Comparison of ENCODE assay signal across 29 cellular contexts in the genomic region with DNA sequence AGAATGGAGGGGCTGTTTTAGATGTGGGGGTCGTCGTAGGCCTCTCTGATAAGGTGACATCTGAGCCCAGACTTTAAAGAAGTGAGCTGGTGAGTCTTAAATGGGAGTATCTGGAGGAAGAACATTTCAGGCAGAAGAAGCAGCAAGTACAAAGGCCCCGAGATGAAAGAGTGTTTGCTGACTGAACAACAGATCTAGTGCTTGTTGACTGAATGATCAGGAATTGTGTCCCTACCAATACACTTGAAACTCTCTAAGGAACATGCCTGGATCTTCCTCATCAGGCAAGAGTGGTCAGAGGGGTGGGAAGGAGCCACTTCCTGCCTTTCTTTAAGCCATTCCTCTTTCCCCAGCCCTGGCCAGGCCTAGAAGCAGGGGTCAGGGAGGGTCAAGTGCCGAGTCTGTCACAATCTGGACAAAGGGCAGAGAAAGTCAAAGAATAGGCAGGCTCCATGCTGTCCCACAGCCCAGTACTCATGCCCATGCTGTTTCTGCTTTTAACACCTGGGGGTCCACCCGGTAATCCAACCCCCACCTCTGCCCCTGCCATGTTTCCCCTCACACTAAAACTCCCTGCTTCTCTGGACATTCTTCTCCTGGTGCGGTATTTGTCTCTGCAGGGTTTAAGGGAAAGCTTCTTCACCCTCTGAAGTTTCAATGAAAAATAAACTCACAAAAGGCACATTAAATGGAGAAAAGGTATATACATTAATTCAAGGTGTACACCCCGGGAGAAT. TPM values are rescaled to one million over a fixed set of nuclear protein-coding genes. Genes with fewer than 3 reads are reported as not detected.
DNase-seq lines count a peak whose midpoint lies in the region; ATAC-seq, FAIRE-seq and TF ChIP-seq lines count a peak whose summit lies in the region.
"Had no signal": no experiment of that assay in that cellular context is flagged by ENCODE, and none has a peak within 500 bp of the region (broad histone marks: within the 10 kb centered on the region; RNA-seq: fewer than 3 reads in every experiment).

No MANE protein-coding gene starts in this region.

- no peak for TF ChIP-seq RAD21 in HepG2 (CRISPR knock-in tag; IDR thresholded peaks at IDR 0.05)

- WGBS in HepG2 (ENCODE audit: low lambda C conversion rate), result 4% methylated on average over 7 of the region's 7 CpGs

- no peak overlapping the region for H2AFZ ChIP-seq in HepG2 (ENCODE audit: low read length)

- H3K36me3 ChIP-seq in HepG2 (replicated peaks in 1 of 2; ENCODE audit: control insufficient read depth in 1 of 2, insufficient read depth in 2 of 2, low read length in 2 of 2), result no peaks in the 10 kb centered on the region
- no peaks in the 10 kb centered on the region for H3K36me3 ChIP-seq in skeletal muscle tissue (ENCODE audit: control insufficient read depth in 3 of 3, insufficient read depth in 3 of 3, low read length in 3 of 3)
- no peaks in the 10 kb centered on the region for H3K36me3 ChIP-seq in CD8-positive, alpha-beta T cell (ENCODE audit: insufficient read depth, low read length)
- H3K36me3 ChIP-seq: colonic mucosa, neutrophil, SJSA1, uterus had no signal

- TF ChIP-seq EP300 in HepG2 (IDR thresholded peaks at IDR 0.05; ENCODE audit: low read depth in 2 of 2, low read length in 2 of 2) (peak in 1 of 2 experiments; percentile 66; a peak in 2 of 4 replicates), HepG2 (CRISPR knock-in tag; IDR thresholded peaks at IDR 0.05; ENCODE audit: borderline replicate concordance) (no peak)

- peaks cover 19% of the 10 kb centered on the region for H3K79me2 ChIP-seq in HepG2 (ENCODE audit: insufficient read depth, low read length)

- peak overlapping the region; percentile 84 for H3K27ac Mint-ChIP-seq in dendritic cell treated with granulocyte-macrophage colony-stimulating factor and Interleukin-4, amounts not matched to agents 40 ng/mL and 50 ng/mL, for 4 days
- no peak overlapping the region for H3K27ac Mint-ChIP-seq in CD8-positive, alpha-beta T cell
- H3K27ac Mint-ChIP-seq: activated B cell treated with CpG ODN at 0.5 μM for 24 hours; activated naive CD8-positive, alpha-beta T cell treated with anti-CD3 and anti-CD28 coated beads, Interleukin-2, amount 10 ng/mL, durations not matched to agents 7 days and 5 days; activated T-helper 1 cell treated with anti-CD3 and anti-CD28 coated beads, Interleukin-12 subunit alpha, Interleukin-12 subunit beta, Interleukin-2, Interleukin-4 antibody, amounts not matched to agents 30 ng/mL and 10 ng/mL and 1 ng/mL, durations not matched to agents 14 hours and 24 hours and 36 hours; stimulated activated naive B cell treated with anti-CD40 and anti-IgM and Interleukin-4, amounts not matched to agents 10 μg/mL and 1 μg/mL and 100 μg/mL, for 72 hours had no signal

- H3K9ac ChIP-seq in HepG2 (ENCODE audit: insufficient read depth, low read depth, low read length) (peak overlapping the region; percentile 47), skeletal muscle tissue (ENCODE audit: low read depth in 1 of 3, low read length in 3 of 3) (no peak overlapping the region)

- peak overlapping the region; percentile 88 for H3K27ac ChIP-seq in HepG2 (ENCODE audit: extremely low read length, insufficient read depth, low read length)
- H3K27ac ChIP-seq in skeletal muscle tissue (ENCODE audit: low read depth, low read length), result peak overlapping the region; percentile 28
- no peak overlapping the region for H3K27ac ChIP-seq in CD8-positive, alpha-beta T cell (ENCODE audit: low read depth, low read length)
- H3K27ac ChIP-seq: colonic mucosa, neutrophil, SJSA1, uterus had no signal

- TF ChIP-seq POLR2A in HepG2 (IDR thresholded peaks at IDR 0.05; ENCODE audit: insufficient read depth in 1 of 2, low read depth in 2 of 2, low read length in 2 of 2), result no peak

- no peak for TF ChIP-seq CTCF in HepG2 (CRISPR knock-in tag; IDR thresholded peaks at IDR 0.05)
- no peak for TF ChIP-seq CTCF in CD8-positive, alpha-beta T cell (IDR thresholded peaks at IDR 0.05)

- POLR2A ChIA-PET in HepG2 (lab: Yijun Ruan, JAX), result interaction anchor here (0.7 kb wide), 1 partner anchor 9 kb away, joined by 3 read pairs; no protein-coding TSS in a partner anchor
- POLR2A ChIA-PET in CD8-positive, alpha-beta T cell (lab: Charles Lee), result no interaction called here

- H3K4me3 Mint-ChIP-seq in dendritic cell treated with granulocyte-macrophage colony-stimulating factor and Interleukin-4, amounts not matched to agents 40 ng/mL and 50 ng/mL, for 4 days, result peak overlapping the region; percentile 6
- H3K4me3 Mint-ChIP-seq in CD8-positive, alpha-beta T cell, result no peak overlapping the region
- H3K4me3 Mint-ChIP-seq: activated B cell treated with CpG ODN at 0.5 μM for 24 hours; activated naive CD8-positive, alpha-beta T cell treated with anti-CD3 and anti-CD28 coated beads, Interleukin-2, amount 10 ng/mL, durations not matched to agents 7 days and 5 days; activated T-helper 1 cell treated with anti-CD3 and anti-CD28 coated beads, Interleukin-12 subunit alpha, Interleukin-12 subunit beta, Interleukin-2, Interleukin-4 antibody, amounts not matched to agents 30 ng/mL and 10 ng/mL and 1 ng/mL, durations not matched to agents 14 hours and 24 hours and 36 hours; stimulated activated naive B cell treated with anti-CD40 and anti-IgM and Interleukin-4, amounts not matched to agents 10 μg/mL and 1 μg/mL and 100 μg/mL, for 72 hours had no signal

- BruUV-seq in HepG2 (replicated peaks; lab: Mats Ljungman, UMichigan), result no TSS peak

- intact Hi-C loops in dendritic cell treated with granulocyte-macrophage colony-stimulating factor and Interleukin-4, amounts not matched to agents 40 ng/mL and 50 ng/mL, for 4 days (cut with micrococcal nuclease), result no loop called here
- intact Hi-C loops in HepG2 (cut with micrococcal nuclease; ENCODE audit: unreplicated experiment), result no loop called here
- intact Hi-C loops in CD8-positive, alpha-beta T cell (cut with DNase I, micrococcal nuclease), result no loop called here

- H3K36me3 Mint-ChIP-seq in dendritic cell treated with granulocyte-macrophage colony-stimulating factor and Interleukin-4, amounts not matched to agents 40 ng/mL and 50 ng/mL, for 4 days (ENCODE audit: low read depth), result peaks cover 14% of the 10 kb centered on the region
- no peaks in the 10 kb centered on the region for H3K36me3 Mint-ChIP-seq in CD8-positive, alpha-beta T cell
- H3K36me3 Mint-ChIP-seq: activated naive CD8-positive, alpha-beta T cell treated with anti-CD3 and anti-CD28 coated beads, Interleukin-2, amount 10 ng/mL, durations not matched to agents 7 days and 5 days; stimulated activated naive B cell treated with anti-CD40 and anti-IgM and Interleukin-4, amounts not matched to agents 10 μg/mL and 1 μg/mL and 100 μg/mL, for 72 hours had no signal

- in situ Hi-C loops in HepG2 (cut with HindIII; ENCODE audit: extremely low pct_ligation_motif_present, low pct_unique_long_range_greater_than_20kb), result no loop called here

- CTCF ChIA-PET in HepG2 (lab: Yijun Ruan, JAX; ENCODE audit: low intra/inter-chr PET ratio, low total read pairs), result no interaction called here
- CTCF ChIA-PET in CD8-positive, alpha-beta T cell (lab: Charles Lee), result interaction anchor here (1.5 kb wide), 1 partner anchor 9 kb away, joined by 3 read pairs; no protein-coding TSS in a partner anchor

- no peaks in the 10 kb centered on the region for H4K20me1 ChIP-seq in HepG2 (ENCODE audit: insufficient read depth, low read length)

- peak overlapping the region; percentile 97 for H3K4me2 ChIP-seq in HepG2 (ENCODE audit: low read depth, low read length)

- 0 out of 3 replicates have a peak, but pooled peaks have one; percentile 0 for ATAC-seq in HepG2
- no peak for ATAC-seq in CD8-positive, alpha-beta T cell
- ATAC-seq: body of pancreas; mucosa of descending colon; PC-3; stimulated activated naive B cell treated with anti-CD40 and anti-IgM and Interleukin-4, amounts not matched to agents 10 μg/mL and 1 μg/mL and 100 μg/mL, for 72 hours had no signal

- H3K27me3 ChIP-seq in HepG2 (ENCODE audit: control insufficient read depth in 1 of 2, insufficient read depth in 2 of 2, low read length in 2 of 2), result no peaks in the 10 kb centered on the region; a peak in 1 of 5 replicates
- H3K27me3 ChIP-seq in skeletal muscle tissue (ENCODE audit: control insufficient read depth in 3 of 3, insufficient read depth in 3 of 3, low read length in 3 of 3), result peaks cover 0 to 2% (median 0%) of the 10 kb centered on the region in 3 donors
- no peaks in the 10 kb centered on the region for H3K27me3 ChIP-seq in CD8-positive, alpha-beta T cell (ENCODE audit: insufficient read depth, low read length)
- H3K27me3 ChIP-seq: body of pancreas, colonic mucosa, uterus had no signal

- peaks cover 88% of the 10 kb centered on the region for H3K4me1 ChIP-seq in HepG2 (ENCODE audit: insufficient read depth, low read length)
- peaks cover 6 to 15% (median 11%) of the 10 kb centered on the region in 3 donors for H3K4me1 ChIP-seq in skeletal muscle tissue (ENCODE audit: control insufficient read depth in 3 of 3, insufficient read depth in 3 of 3, low read length in 3 of 3)
- H3K4me1 ChIP-seq in CD8-positive, alpha-beta T cell (ENCODE audit: insufficient read depth, low read length), result no peaks in the 10 kb centered on the region
- H3K4me1 ChIP-seq: colonic mucosa, uterus had no signal

- H3K9me3 ChIP-seq in HepG2 (ENCODE audit: low read length) (no peaks in the 10 kb centered on the region), skeletal muscle tissue (ENCODE audit: control insufficient read depth in 3 of 3, low read length in 3 of 3) (no peaks in the 10 kb centered on the region)
- H3K9me3 ChIP-seq in CD8-positive, alpha-beta T cell (ENCODE audit: low read length), result no peaks in the 10 kb centered on the region
- H3K9me3 ChIP-seq: body of pancreas, colonic mucosa, mucosa of descending colon, neutrophil, uterus had no signal

- H3K9me3 Mint-ChIP-seq in dendritic cell treated with granulocyte-macrophage colony-stimulating factor and Interleukin-4, amounts not matched to agents 40 ng/mL and 50 ng/mL, for 4 days, result no peaks in the 10 kb centered on the region
- no peaks in the 10 kb centered on the region for H3K9me3 Mint-ChIP-seq in CD8-positive, alpha-beta T cell
- H3K9me3 Mint-ChIP-seq: activated B cell treated with CpG ODN at 0.5 μM for 24 hours; activated naive CD8-positive, alpha-beta T cell treated with anti-CD3 and anti-CD28 coated beads, Interleukin-2, amount 10 ng/mL, durations not matched to agents 7 days and 5 days; activated T-helper 1 cell treated with anti-CD3 and anti-CD28 coated beads, Interleukin-12 subunit alpha, Interleukin-12 subunit beta, Interleukin-2, Interleukin-4 antibody, amounts not matched to agents 30 ng/mL and 10 ng/mL and 1 ng/mL, durations not matched to agents 14 hours and 24 hours and 36 hours; stimulated activated naive B cell treated with anti-CD40 and anti-IgM and Interleukin-4, amounts not matched to agents 10 μg/mL and 1 μg/mL and 100 μg/mL, for 72 hours had no signal

- DNase-seq in CD1c-positive myeloid dendritic cell (ENCODE audit: extremely low spot score), result peak; percentile 37
- DNase-seq in HepG2 (ENCODE audit: low spot score), result no peak
- DNase-seq in DMS153 treated with DMSO at 0.1 percent for 48 hours (lab: John Stamatoyannopoulos, UW; ENCODE audit: unreplicated experiment), result no peak
- DNase-seq in CD8-positive, alpha-beta T cell, result no peak
- DNase-seq in T-helper 2 cell, result no peak
- no peak for DNase-seq in OCI-M1 (lab: John Stamatoyannopoulos, UW)
- DNase-seq: ACHN; activated B cell treated with CpG ODN at 0.5 μM for 24 hours; activated naive CD8-positive, alpha-beta T cell treated with anti-CD3 and anti-CD28 coated beads, Interleukin-2, amount 10 ng/mL, durations not matched to agents 7 days and 5 days; body of pancreas; C1 segment of cervical spinal cord; colonic mucosa; DMS 273 treated with DMSO at 0.1 percent for 48 hours; GDM1; NCI-H146; NCI-H82; PC-3; stimulated activated naive B cell treated with anti-CD40 and anti-IgM and Interleukin-4, amounts not matched to agents 10 μg/mL and 1 μg/mL and 100 μg/mL, for 72 hours; uterus had no signal

- peak overlapping the region in 2 of 3 experiments; percentile 17 to 90; a peak in 3 of 6 replicates for H3K4me3 ChIP-seq in HepG2 (replicated peaks in 1 of 3; ENCODE audit: insufficient read depth in 1 of 3, low read depth in 2 of 3, low read length in 3 of 3)
- H3K4me3 ChIP-seq in skeletal muscle tissue (ENCODE audit: low read length in 3 of 3), result no peak overlapping the region
- H3K4me3 ChIP-seq in CD8-positive, alpha-beta T cell (ENCODE audit: low read depth, low read length), result no peak overlapping the region
- H3K4me3 ChIP-seq: body of pancreas, colonic mucosa, mucosa of descending colon, SJSA1, uterus had no signal

- H3K4me1 Mint-ChIP-seq in dendritic cell treated with granulocyte-macrophage colony-stimulating factor and Interleukin-4, amounts not matched to agents 40 ng/mL and 50 ng/mL, for 4 days (ENCODE audit: low read depth), result peaks cover 72% of the 10 kb centered on the region
- peaks cover 10% of the 10 kb centered on the region for H3K4me1 Mint-ChIP-seq in CD8-positive, alpha-beta T cell (ENCODE audit: low read depth)

- peaks cover 76% of the 10 kb centered on the region for H3K27me3 Mint-ChIP-seq in dendritic cell treated with granulocyte-macrophage colony-stimulating factor and Interleukin-4, amounts not matched to agents 40 ng/mL and 50 ng/mL, for 4 days
- peaks cover 68% of the 10 kb centered on the region for H3K27me3 Mint-ChIP-seq in CD8-positive, alpha-beta T cell (ENCODE audit: low read depth)

- FAIRE-seq in HepG2 (lab: Jason Lieb, UNC), result peak; percentile 34
- FAIRE-seq: H54 had no signal

RNA-seq across cellular contexts. Expression of a gene that starts 3.0 kb away (rescaled TPM):
- total RNA-seq in HepG2 (2016; rRNA removed; fragmentation: Illumina TruSeq; extraction: Trizol), result 23.7 and 37.7 TPM in 2 replicates
- 28.9 and 37.4 TPM in 2 replicates for total RNA-seq in HepG2 (2016; cell fraction: cytosol; rRNA removed; fragmentation: Illumina TruSeq; extraction: Trizol; ENCODE audit: low read depth)
- 22.3 and 38.3 TPM in 2 replicates for total RNA-seq in HepG2 (2016; cell fraction: insoluble cytoplasmic fraction; rRNA removed; fragmentation: Illumina TruSeq; extraction: Trizol)
- total RNA-seq in HepG2 (2016; cell fraction: membrane; rRNA removed; fragmentation: Illumina TruSeq; extraction: Trizol), result 42.2 and 48.4 TPM in 2 replicates
- 34.2 and 36.8 TPM in 2 replicates for total RNA-seq in HepG2 (2016; cell fraction: nucleus; rRNA removed; fragmentation: Illumina TruSeq; extraction: Trizol)
- polyA plus RNA-seq in HepG2 (2011; rRNA removed), result 115 and 141 TPM in 2 replicates
- 117 and 121 TPM in 2 replicates for polyA plus RNA-seq in HepG2 (2011; cell fraction: cytosol; rRNA removed)
- 112 and 119 TPM in 2 replicates for polyA plus RNA-seq in HepG2 (2011; cell fraction: nucleus; rRNA removed)
- 79.4 and 99.6 TPM in 2 replicates for polyA plus RNA-seq in HepG2 (2012)
- 35.8 and 51.6 TPM in 2 replicates for polyA plus RNA-seq in HepG2 (2016; cell fraction: cytosol; fragmentation: Illumina TruSeq; extraction: Trizol; ENCODE audit: low read depth)
- polyA plus RNA-seq in HepG2 (2016; cell fraction: insoluble cytoplasmic fraction; fragmentation: Illumina TruSeq; extraction: Trizol; ENCODE audit: low read depth), result 29.9 and 33.6 TPM in 2 replicates
- 42.8 and 53.0 TPM in 2 replicates for polyA plus RNA-seq in HepG2 (2016; cell fraction: membrane; fragmentation: Illumina TruSeq; extraction: Trizol; ENCODE audit: low read depth)
- 58.5 and 61.9 TPM in 2 replicates for polyA plus RNA-seq in HepG2 (2016; cell fraction: nucleus; fragmentation: Illumina TruSeq; extraction: Trizol; ENCODE audit: insufficient read depth, low read depth)
- 8.6 and 130 TPM in 2 replicates for polyA minus RNA-seq in HepG2 (2011; rRNA and poly(A)+ RNA removed; ENCODE audit: low replicate concordance)
- 23.8 and 26.3 TPM in 2 replicates for polyA minus RNA-seq in HepG2 (2011; cell fraction: cytosol; rRNA and poly(A)+ RNA removed)
- 72.6 and 73.7 TPM in 2 replicates for polyA minus RNA-seq in HepG2 (2011; cell fraction: nucleus; rRNA and poly(A)+ RNA removed)
- total RNA-seq in skeletal muscle tissue, result 2.1 TPM
- not detected for total RNA-seq in CD8-positive, alpha-beta T cell
- total RNA-seq: activated CD8-positive, alpha-beta memory T cell treated with anti-CD3 and anti-CD28 coated beads for 36 hours; activated naive CD8-positive, alpha-beta T cell treated with anti-CD3 and anti-CD28 coated beads, Interleukin-2, amount 10 ng/mL, durations not matched to agents 7 days and 5 days; activated T-helper 1 cell treated with anti-CD3 and anti-CD28 coated beads, Interleukin-12 subunit alpha, Interleukin-12 subunit beta, Interleukin-2, Interleukin-4 antibody, amounts not matched to agents 30 ng/mL and 10 ng/mL and 1 ng/mL, durations not matched to agents 14 hours and 24 hours and 36 hours; M059J; SJSA1; T-helper 2 cell treated with Interferon-gamma antibody and Interleukin-4, amounts not matched to agents 100 ng/mL and 5 ng/mL, for 36 hours had no signal

Comparison
In these comparisons a context has a peak if more than half of its experiments do, and no peak if none do; other contexts are left out.
1. H3K4me3 ChIP-seq: peak in HepG2 (2 of 3); none in skeletal muscle tissue (0 of 3) and CD8-positive, alpha-beta T cell (single experiment).